Comparison of ENCODE assay signal across 1 cellular context in the genomic region with DNA sequence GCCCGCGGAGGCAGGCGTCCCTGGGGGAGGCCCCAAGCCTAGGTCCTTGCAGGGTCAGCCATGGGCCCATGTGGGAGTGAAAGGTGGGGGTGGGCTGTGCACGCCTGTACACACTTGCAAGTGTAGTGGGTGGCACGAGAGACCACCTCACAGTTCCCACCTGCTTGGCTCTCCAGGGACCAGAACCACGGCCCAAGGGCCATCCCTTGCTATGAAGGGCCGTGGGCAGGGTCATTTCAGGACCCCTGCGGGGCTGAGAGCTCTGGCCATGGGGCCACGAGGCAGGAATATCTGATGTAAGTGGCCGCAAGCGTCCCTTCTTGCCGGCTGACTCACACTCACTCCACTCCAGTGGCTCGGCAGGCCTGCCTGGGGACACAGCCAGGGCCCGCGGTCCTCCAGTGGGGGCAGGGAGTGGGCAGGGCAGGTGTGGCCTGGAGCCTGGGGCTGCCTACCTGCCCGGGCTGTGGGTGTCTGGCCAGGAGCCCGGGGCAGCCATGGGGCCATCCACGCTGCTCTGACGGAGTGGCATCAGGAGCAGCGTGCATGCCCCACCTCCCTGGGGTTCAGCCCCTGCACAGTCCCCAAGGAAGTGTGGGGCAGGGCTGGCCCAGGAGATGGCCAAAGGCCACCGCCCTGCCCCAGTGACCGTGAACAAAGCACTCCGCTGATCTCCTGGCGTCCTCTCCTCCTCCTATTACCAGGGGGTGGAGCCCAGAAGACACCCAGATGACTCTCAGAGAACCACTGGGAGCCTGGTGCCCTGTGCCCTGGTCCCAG.
A peak's percentile ranks its signal among the peaks of the same experiment; 100 is the strongest.
TF ChIP-seq lines count a peak whose summit lies in the region.

No MANE protein-coding gene starts in this region.

TF ChIP-seq in K562, 482 proteins besides CTCF, POLR2A, EP300 and RAD21 (continued from another document and continues in another):
- TF ChIP-seq, protein P1, sequence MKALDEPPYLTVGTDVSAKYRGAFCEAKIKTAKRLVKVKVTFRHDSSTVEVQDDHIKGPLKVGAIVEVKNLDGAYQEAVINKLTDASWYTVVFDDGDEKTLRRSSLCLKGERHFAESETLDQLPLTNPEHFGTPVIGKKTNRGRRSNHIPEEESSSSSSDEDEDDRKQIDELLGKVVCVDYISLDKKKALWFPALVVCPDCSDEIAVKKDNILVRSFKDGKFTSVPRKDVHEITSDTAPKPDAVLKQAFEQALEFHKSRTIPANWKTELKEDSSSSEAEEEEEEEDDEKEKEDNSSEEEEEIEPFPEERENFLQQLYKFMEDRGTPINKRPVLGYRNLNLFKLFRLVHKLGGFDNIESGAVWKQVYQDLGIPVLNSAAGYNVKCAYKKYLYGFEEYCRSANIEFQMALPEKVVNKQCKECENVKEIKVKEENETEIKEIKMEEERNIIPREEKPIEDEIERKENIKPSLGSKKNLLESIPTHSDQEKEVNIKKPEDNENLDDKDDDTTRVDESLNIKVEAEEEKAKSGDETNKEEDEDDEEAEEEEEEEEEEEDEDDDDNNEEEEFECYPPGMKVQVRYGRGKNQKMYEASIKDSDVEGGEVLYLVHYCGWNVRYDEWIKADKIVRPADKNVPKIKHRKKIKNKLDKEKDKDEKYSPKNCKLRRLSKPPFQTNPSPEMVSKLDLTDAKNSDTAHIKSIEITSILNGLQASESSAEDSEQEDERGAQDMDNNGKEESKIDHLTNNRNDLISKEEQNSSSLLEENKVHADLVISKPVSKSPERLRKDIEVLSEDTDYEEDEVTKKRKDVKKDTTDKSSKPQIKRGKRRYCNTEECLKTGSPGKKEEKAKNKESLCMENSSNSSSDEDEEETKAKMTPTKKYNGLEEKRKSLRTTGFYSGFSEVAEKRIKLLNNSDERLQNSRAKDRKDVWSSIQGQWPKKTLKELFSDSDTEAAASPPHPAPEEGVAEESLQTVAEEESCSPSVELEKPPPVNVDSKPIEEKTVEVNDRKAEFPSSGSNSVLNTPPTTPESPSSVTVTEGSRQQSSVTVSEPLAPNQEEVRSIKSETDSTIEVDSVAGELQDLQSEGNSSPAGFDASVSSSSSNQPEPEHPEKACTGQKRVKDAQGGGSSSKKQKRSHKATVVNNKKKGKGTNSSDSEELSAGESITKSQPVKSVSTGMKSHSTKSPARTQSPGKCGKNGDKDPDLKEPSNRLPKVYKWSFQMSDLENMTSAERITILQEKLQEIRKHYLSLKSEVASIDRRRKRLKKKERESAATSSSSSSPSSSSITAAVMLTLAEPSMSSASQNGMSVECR (CRISPR knock-in tag; IDR thresholded peaks at IDR 0.05): peak; percentile 81; the same call in 1 of the 2 replicates
- TF ChIP-seq ZNF507 (tag; conservative IDR thresholded peaks at IDR 0.05): no peak
- TF ChIP-seq TAF7 (tag; IDR thresholded peaks at IDR 0.05): no peak; the same call in none of the 2 replicates
- no peak; the same call in 1 of the 2 replicates for TF ChIP-seq CBFA2T2 (conservative IDR thresholded peaks at IDR 0.05)
- TF ChIP-seq MCM3 (IDR thresholded peaks at IDR 0.05): no peak
- peak; percentile 1; the same call in 1 of the 2 replicates for TF ChIP-seq HEY1 (CRISPR knock-in tag; IDR thresholded peaks at IDR 0.05; ENCODE audit: borderline replicate concordance)
- peak; percentile 77 for TF ChIP-seq ZNF57 (CRISPR knock-in tag; IDR thresholded peaks at IDR 0.05)
- TF ChIP-seq KLF13 (tag; IDR thresholded peaks at IDR 0.05; ENCODE audit: borderline replicate concordance, low read depth): peak; percentile 62
- peak; percentile 50 for TF ChIP-seq POLR2AphosphoS5 (IDR thresholded peaks at IDR 0.05; ENCODE audit: control insufficient read depth, insufficient read depth, low read depth, low read length)
- no peak for TF ChIP-seq CREB1 (IDR thresholded peaks at IDR 0.05)
- no peak; the same call in 1 of the 2 replicates for TF ChIP-seq CREB1 (CRISPR knock-in tag; IDR thresholded peaks at IDR 0.05)
- TF ChIP-seq MYNN (IDR thresholded peaks at IDR 0.05): peak; percentile 20
- no peak for TF ChIP-seq MYNN (CRISPR knock-in tag; IDR thresholded peaks at IDR 0.05)
- TF ChIP-seq RBFOX2 (IDR thresholded peaks at IDR 0.05; ENCODE audit: low read depth, low read length): peak; percentile 97
- no peak for TF ChIP-seq CHD1 (IDR thresholded peaks at IDR 0.05; ENCODE audit: low read length)
- peak; percentile 84 for TF ChIP-seq SMAD3 (CRISPR knock-in tag; conservative IDR thresholded peaks at IDR 0.05)
- TF ChIP-seq HNRNPH1 (optimal IDR thresholded peaks at IDR 0.05; ENCODE audit: low read depth, low read length): no peak
- peak; percentile 80 to 81; a peak in 2 of 4 replicates for TF ChIP-seq TRIM24 (IDR thresholded peaks at IDR 0.05)
- no peak for TF ChIP-seq SLC30A9 (CRISPR knock-in tag; IDR thresholded peaks at IDR 0.05)
- no peak for TF ChIP-seq ZFP36 (IDR thresholded peaks at IDR 0.05; ENCODE audit: low read depth, low read length, partially characterized antibody)
- no peak for TF ChIP-seq STAT5A (IDR thresholded peaks at IDR 0.05; ENCODE audit: borderline replicate concordance, low read length)
- TF ChIP-seq, protein P2, sequence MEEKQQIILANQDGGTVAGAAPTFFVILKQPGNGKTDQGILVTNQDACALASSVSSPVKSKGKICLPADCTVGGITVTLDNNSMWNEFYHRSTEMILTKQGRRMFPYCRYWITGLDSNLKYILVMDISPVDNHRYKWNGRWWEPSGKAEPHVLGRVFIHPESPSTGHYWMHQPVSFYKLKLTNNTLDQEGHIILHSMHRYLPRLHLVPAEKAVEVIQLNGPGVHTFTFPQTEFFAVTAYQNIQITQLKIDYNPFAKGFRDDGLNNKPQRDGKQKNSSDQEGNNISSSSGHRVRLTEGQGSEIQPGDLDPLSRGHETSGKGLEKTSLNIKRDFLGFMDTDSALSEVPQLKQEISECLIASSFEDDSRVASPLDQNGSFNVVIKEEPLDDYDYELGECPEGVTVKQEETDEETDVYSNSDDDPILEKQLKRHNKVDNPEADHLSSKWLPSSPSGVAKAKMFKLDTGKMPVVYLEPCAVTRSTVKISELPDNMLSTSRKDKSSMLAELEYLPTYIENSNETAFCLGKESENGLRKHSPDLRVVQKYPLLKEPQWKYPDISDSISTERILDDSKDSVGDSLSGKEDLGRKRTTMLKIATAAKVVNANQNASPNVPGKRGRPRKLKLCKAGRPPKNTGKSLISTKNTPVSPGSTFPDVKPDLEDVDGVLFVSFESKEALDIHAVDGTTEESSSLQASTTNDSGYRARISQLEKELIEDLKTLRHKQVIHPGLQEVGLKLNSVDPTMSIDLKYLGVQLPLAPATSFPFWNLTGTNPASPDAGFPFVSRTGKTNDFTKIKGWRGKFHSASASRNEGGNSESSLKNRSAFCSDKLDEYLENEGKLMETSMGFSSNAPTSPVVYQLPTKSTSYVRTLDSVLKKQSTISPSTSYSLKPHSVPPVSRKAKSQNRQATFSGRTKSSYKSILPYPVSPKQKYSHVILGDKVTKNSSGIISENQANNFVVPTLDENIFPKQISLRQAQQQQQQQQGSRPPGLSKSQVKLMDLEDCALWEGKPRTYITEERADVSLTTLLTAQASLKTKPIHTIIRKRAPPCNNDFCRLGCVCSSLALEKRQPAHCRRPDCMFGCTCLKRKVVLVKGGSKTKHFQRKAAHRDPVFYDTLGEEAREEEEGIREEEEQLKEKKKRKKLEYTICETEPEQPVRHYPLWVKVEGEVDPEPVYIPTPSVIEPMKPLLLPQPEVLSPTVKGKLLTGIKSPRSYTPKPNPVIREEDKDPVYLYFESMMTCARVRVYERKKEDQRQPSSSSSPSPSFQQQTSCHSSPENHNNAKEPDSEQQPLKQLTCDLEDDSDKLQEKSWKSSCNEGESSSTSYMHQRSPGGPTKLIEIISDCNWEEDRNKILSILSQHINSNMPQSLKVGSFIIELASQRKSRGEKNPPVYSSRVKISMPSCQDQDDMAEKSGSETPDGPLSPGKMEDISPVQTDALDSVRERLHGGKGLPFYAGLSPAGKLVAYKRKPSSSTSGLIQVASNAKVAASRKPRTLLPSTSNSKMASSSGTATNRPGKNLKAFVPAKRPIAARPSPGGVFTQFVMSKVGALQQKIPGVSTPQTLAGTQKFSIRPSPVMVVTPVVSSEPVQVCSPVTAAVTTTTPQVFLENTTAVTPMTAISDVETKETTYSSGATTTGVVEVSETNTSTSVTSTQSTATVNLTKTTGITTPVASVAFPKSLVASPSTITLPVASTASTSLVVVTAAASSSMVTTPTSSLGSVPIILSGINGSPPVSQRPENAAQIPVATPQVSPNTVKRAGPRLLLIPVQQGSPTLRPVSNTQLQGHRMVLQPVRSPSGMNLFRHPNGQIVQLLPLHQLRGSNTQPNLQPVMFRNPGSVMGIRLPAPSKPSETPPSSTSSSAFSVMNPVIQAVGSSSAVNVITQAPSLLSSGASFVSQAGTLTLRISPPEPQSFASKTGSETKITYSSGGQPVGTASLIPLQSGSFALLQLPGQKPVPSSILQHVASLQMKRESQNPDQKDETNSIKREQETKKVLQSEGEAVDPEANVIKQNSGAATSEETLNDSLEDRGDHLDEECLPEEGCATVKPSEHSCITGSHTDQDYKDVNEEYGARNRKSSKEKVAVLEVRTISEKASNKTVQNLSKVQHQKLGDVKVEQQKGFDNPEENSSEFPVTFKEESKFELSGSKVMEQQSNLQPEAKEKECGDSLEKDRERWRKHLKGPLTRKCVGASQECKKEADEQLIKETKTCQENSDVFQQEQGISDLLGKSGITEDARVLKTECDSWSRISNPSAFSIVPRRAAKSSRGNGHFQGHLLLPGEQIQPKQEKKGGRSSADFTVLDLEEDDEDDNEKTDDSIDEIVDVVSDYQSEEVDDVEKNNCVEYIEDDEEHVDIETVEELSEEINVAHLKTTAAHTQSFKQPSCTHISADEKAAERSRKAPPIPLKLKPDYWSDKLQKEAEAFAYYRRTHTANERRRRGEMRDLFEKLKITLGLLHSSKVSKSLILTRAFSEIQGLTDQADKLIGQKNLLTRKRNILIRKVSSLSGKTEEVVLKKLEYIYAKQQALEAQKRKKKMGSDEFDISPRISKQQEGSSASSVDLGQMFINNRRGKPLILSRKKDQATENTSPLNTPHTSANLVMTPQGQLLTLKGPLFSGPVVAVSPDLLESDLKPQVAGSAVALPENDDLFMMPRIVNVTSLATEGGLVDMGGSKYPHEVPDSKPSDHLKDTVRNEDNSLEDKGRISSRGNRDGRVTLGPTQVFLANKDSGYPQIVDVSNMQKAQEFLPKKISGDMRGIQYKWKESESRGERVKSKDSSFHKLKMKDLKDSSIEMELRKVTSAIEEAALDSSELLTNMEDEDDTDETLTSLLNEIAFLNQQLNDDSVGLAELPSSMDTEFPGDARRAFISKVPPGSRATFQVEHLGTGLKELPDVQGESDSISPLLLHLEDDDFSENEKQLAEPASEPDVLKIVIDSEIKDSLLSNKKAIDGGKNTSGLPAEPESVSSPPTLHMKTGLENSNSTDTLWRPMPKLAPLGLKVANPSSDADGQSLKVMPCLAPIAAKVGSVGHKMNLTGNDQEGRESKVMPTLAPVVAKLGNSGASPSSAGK (IDR thresholded peaks at IDR 0.05): peak; percentile 84
- TF ChIP-seq EHMT2 (IDR thresholded peaks at IDR 0.05): no peak
- TF ChIP-seq, protein P3, sequence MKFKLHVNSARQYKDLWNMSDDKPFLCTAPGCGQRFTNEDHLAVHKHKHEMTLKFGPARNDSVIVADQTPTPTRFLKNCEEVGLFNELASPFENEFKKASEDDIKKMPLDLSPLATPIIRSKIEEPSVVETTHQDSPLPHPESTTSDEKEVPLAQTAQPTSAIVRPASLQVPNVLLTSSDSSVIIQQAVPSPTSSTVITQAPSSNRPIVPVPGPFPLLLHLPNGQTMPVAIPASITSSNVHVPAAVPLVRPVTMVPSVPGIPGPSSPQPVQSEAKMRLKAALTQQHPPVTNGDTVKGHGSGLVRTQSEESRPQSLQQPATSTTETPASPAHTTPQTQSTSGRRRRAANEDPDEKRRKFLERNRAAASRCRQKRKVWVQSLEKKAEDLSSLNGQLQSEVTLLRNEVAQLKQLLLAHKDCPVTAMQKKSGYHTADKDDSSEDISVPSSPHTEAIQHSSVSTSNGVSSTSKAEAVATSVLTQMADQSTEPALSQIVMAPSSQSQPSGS (CRISPR knock-in tag; IDR thresholded peaks at IDR 0.05): no peak
- TF ChIP-seq ZNF274 (IDR thresholded peaks at IDR 0.05; ENCODE audit: borderline replicate concordance, low read depth, low read length): no peak
- TF ChIP-seq, protein P4, sequence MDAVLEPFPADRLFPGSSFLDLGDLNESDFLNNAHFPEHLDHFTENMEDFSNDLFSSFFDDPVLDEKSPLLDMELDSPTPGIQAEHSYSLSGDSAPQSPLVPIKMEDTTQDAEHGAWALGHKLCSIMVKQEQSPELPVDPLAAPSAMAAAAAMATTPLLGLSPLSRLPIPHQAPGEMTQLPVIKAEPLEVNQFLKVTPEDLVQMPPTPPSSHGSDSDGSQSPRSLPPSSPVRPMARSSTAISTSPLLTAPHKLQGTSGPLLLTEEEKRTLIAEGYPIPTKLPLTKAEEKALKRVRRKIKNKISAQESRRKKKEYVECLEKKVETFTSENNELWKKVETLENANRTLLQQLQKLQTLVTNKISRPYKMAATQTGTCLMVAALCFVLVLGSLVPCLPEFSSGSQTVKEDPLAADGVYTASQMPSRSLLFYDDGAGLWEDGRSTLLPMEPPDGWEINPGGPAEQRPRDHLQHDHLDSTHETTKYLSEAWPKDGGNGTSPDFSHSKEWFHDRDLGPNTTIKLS (IDR thresholded peaks at IDR 0.05; ENCODE audit: borderline replicate concordance, low read depth): peak; percentile 89
- TF ChIP-seq FOS (IDR thresholded peaks at IDR 0.05; ENCODE audit: extremely low read depth, insufficient read length): peak; percentile 38
- TF ChIP-seq BRF1 (IDR thresholded peaks at IDR 0.05; ENCODE audit: borderline replicate concordance, extremely low read depth, insufficient read length): no peak
- TF ChIP-seq ZBTB1 (CRISPR knock-in tag; IDR thresholded peaks at IDR 0.05; ENCODE audit: borderline replicate concordance, low read depth): no peak
- TF ChIP-seq, protein P5, sequence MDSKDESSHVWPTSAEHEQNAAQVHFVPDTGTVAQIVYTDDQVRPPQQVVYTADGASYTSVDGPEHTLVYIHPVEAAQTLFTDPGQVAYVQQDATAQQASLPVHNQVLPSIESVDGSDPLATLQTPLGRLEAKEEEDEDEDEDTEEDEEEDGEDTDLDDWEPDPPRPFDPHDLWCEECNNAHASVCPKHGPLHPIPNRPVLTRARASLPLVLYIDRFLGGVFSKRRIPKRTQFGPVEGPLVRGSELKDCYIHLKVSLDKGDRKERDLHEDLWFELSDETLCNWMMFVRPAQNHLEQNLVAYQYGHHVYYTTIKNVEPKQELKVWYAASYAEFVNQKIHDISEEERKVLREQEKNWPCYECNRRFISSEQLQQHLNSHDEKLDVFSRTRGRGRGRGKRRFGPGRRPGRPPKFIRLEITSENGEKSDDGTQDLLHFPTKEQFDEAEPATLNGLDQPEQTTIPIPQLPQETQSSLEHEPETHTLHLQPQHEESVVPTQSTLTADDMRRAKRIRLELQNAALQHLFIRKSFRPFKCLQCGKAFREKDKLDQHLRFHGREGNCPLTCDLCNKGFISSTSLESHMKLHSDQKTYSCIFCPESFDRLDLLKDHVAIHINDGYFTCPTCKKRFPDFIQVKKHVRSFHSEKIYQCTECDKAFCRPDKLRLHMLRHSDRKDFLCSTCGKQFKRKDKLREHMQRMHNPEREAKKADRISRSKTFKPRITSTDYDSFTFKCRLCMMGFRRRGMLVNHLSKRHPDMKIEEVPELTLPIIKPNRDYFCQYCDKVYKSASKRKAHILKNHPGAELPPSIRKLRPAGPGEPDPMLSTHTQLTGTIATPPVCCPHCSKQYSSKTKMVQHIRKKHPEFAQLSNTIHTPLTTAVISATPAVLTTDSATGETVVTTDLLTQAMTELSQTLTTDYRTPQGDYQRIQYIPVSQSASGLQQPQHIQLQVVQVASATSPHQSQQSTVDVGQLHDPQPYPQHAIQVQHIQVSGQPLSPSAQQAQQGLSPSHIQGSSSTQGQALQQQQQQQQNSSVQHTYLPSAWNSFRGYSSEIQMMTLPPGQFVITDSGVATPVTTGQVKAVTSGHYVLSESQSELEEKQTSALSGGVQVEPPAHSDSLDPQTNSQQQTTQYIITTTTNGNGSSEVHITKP (IDR thresholded peaks at IDR 0.05; ENCODE audit: partially characterized antibody): peak; percentile 28
- TF ChIP-seq RBM25 (IDR thresholded peaks at IDR 0.05; ENCODE audit: low read depth, low read length, severe bottlenecking): no peak
- TF ChIP-seq FIP1L1 (IDR thresholded peaks at IDR 0.05; ENCODE audit: low read depth, low read length, poor library complexity, severe bottlenecking): peak; percentile 82
